Comparison of ENCODE assay signal across 8 cellular contexts in genomic region chr1:32066489-32066873, GRCh38. TPM values are rescaled to one million over a fixed set of nuclear protein-coding genes. Genes with fewer than 3 reads are reported as not detected.
A peak's percentile ranks its signal among the peaks of the same experiment; 100 is the strongest.
DNase-seq lines count a peak whose midpoint lies in the region; FAIRE-seq and TF ChIP-seq lines count a peak whose summit lies in the region.

No MANE protein-coding gene starts in this region.

- no peaks in the 10 kb centered on the region for H3K9me3 ChIP-seq in ascending aorta
- H3K9me3 ChIP-seq in keratinocyte (ENCODE audit: control insufficient read depth, low read depth, low read length) = no peaks in the 10 kb centered on the region
- H3K9me3 ChIP-seq in thyroid gland = no peaks in the 10 kb centered on the region

- H2AFZ ChIP-seq in keratinocyte (ENCODE audit: control insufficient read depth, low read length) = no peak overlapping the region

- peaks cover 7 to 40% of the 10 kb centered on the region in 2 donors for H3K4me1 ChIP-seq in ascending aorta
- H3K4me1 ChIP-seq in keratinocyte (ENCODE audit: control insufficient read depth, extremely low read depth, insufficient read depth, low read length) = peaks cover 32% of the 10 kb centered on the region
- H3K4me1 ChIP-seq in thyroid gland = peaks cover 19 to 47% of the 10 kb centered on the region in 2 donors

- dilution Hi-C loops in keratinocyte (cut with MboI; ENCODE audit: extremely low pct_ligation_motif_present, low sequenced_read_pairs) = no loop called here

- TF ChIP-seq POLR2A in NB4 (IDR thresholded peaks at IDR 0.05; ENCODE audit: extremely low read depth, insufficient read length) (no peak), thyroid gland (IDR thresholded peaks at IDR 0.05) (no peak)

- no peaks in the 10 kb centered on the region for H3K79me2 ChIP-seq in keratinocyte (ENCODE audit: control insufficient read depth, insufficient read depth, low read length)

- intact Hi-C loops in ascending aorta (cut with DNase I) = loop anchor here (10.0 kb wide), 2 partner anchors 402 to 482 kb away; no protein-coding TSS in a partner anchor
- intact Hi-C loops in thyroid gland (cut with DNase I) = loop anchor here (10.0 kb wide), 1 partner anchor 102 kb away; no protein-coding TSS in a partner anchor

- WGBS in thyroid gland, 2 donors = 5 to 12% methylated on average over 4 of the region's 4 CpGs

- peak; percentile 79 for FAIRE-seq in keratinocyte (lab: Jason Lieb, UNC)

- H3K4me3 ChIP-seq in NB4 (ENCODE audit: low read depth, low read length) = no peak overlapping the region
- H3K4me3 ChIP-seq in ascending aorta = no peak overlapping the region
- peak overlapping the region in 1 of 3 experiments; percentile 7 for H3K4me3 ChIP-seq in keratinocyte (ENCODE audit: control insufficient read depth in 2 of 3, extremely low read depth in 1 of 3, insufficient read depth in 2 of 3, low read depth in 1 of 3, low read length in 3 of 3)
- H3K4me3 ChIP-seq in thyroid gland (replicated peaks in 1 of 3) = no peak overlapping the region

- no peaks in the 10 kb centered on the region for H3K36me3 ChIP-seq in ascending aorta
- peaks cover 0 to 2% of the 10 kb centered on the region in 2 experiments for H3K36me3 ChIP-seq in keratinocyte (ENCODE audit: control insufficient read depth in 2 of 2, extremely low read depth in 1 of 2, insufficient read depth in 2 of 2, low read length in 2 of 2)
- peaks cover 0 to under 1% of the 10 kb centered on the region in 2 donors for H3K36me3 ChIP-seq in thyroid gland

- TF ChIP-seq CTCF in NB4 (IDR thresholded peaks at IDR 0.05; ENCODE audit: low read depth, low read length) (no peak), ascending aorta (IDR thresholded peaks at IDR 0.05) (no peak), keratinocyte (optimal IDR thresholded peaks at IDR 0.05 in 1 of 3, IDR thresholded peaks at IDR 0.05 in 1 of 3, conservative IDR thresholded peaks at IDR 0.05 in 1 of 3; ENCODE audit: extremely low read depth in 1 of 3, insufficient read depth in 2 of 3, low read length in 3 of 3) (no peak), thyroid gland (IDR thresholded peaks at IDR 0.05) (no peak)

- H3K9me1 ChIP-seq in keratinocyte (ENCODE audit: control insufficient read depth, extremely low read depth, insufficient read depth, low read length) = no peaks in the 10 kb centered on the region

- peak overlapping the region; percentile 66 to 70 for H3K27ac ChIP-seq in ascending aorta
- no peak overlapping the region for H3K27ac ChIP-seq in keratinocyte (ENCODE audit: control insufficient read depth, insufficient read depth, low read length)
- peak overlapping the region; percentile 1 to 48 (median 20) for H3K27ac ChIP-seq in thyroid gland

- H3K4me2 ChIP-seq in keratinocyte (ENCODE audit: control insufficient read depth, extremely low read depth, insufficient read depth, low read depth, low read length) = peak overlapping the region; percentile 49

- H3K27me3 ChIP-seq in ascending aorta (no peaks in the 10 kb centered on the region), keratinocyte (ENCODE audit: control insufficient read depth, extremely low read depth, insufficient read depth, low read length) (no peaks in the 10 kb centered on the region), thyroid gland (no peaks in the 10 kb centered on the region)

- peak; percentile 62 for DNase-seq in ELR (ENCODE audit: low read depth)
- peak; percentile 96 for DNase-seq in NB4 (ENCODE audit: low read depth)
- peak; percentile 59 to 96 for DNase-seq in ascending aorta (ENCODE audit: low spot score in 2 of 2)
- peak; percentile 35 for DNase-seq in keratinocyte (ENCODE audit: low read depth, low spot score)
- peak; percentile 83 to 87 for DNase-seq in thyroid gland
- DNase-seq in DMS114 treated with DMSO at 0.1 percent for 48 hours (lab: John Stamatoyannopoulos, UW; ENCODE audit: unreplicated experiment) = no peak
- no peak for DNase-seq in effector CD8-positive, alpha-beta T cell (lab: John Stamatoyannopoulos, UW)
- DNase-seq in NCI-H187 (lab: John Stamatoyannopoulos, UW) = no peak

- no peak overlapping the region for H3K9ac ChIP-seq in keratinocyte (ENCODE audit: control insufficient read depth, extremely low read depth, insufficient read depth, low read length)

- H4K20me1 ChIP-seq in keratinocyte (ENCODE audit: control insufficient read depth, extremely low read depth, insufficient read depth, low read length) = peaks cover 3% of the 10 kb centered on the region

RNA-seq across cellular contexts. Expression of gene TMEM39B, which starts 6.3 kb away (rescaled TPM):
- total RNA-seq in ascending aorta (2.6 TPM), thyroid gland (10 to 100 TPM in 2 of 4 donors, 1 to 10 TPM in 2; 7.6 to 12.8 (median 9.6) TPM)
- polyA plus RNA-seq in keratinocyte = 6.8 to 11.7 TPM (median 7.3 TPM) in 3 replicates
- 1.3 TPM for polyA plus RNA-seq in keratinocyte (2011; ENCODE audit: low read depth)
- polyA plus RNA-seq in keratinocyte (2011; cell fraction: cytosol; rRNA removed) = 5.7 and 8.4 TPM in 2 replicates
- polyA plus RNA-seq in keratinocyte (2011; cell fraction: nucleus; rRNA removed) = 12.8 and 13.9 TPM in 2 replicates
- polyA plus RNA-seq in keratinocyte (2012; ENCODE audit: low replicate concordance) = 6.4 and 12.3 TPM in 2 replicates
- polyA minus RNA-seq in keratinocyte = 16.3 to 29.7 TPM (median 16.6 TPM) in 3 replicates
- 11.7 TPM for polyA minus RNA-seq in keratinocyte (2011; cell fraction: cytosol; rRNA and poly(A)+ RNA removed)
- polyA minus RNA-seq in keratinocyte (2011; cell fraction: nucleus; rRNA and poly(A)+ RNA removed) = 6.9 and 9.2 TPM in 2 replicates

RNA-seq across cellular contexts. Expression of gene KPNA6, which starts 41.4 kb away (rescaled TPM):
- total RNA-seq in ascending aorta = 26.1 TPM
- polyA plus RNA-seq in keratinocyte = 34.6 to 43.1 TPM (median 42.6 TPM) in 3 replicates
- polyA plus RNA-seq in keratinocyte (2011; ENCODE audit: low read depth) = 18.0 TPM
- polyA plus RNA-seq in keratinocyte (2011; cell fraction: cytosol; rRNA removed) = 26.1 and 43.6 TPM in 2 replicates
- polyA plus RNA-seq in keratinocyte (2011; cell fraction: nucleus; rRNA removed) = 49.7 and 51.4 TPM in 2 replicates
- 26.6 and 33.3 TPM in 2 replicates for polyA plus RNA-seq in keratinocyte (2012; ENCODE audit: low replicate concordance)
- 59.1 to 66.5 TPM (median 64.1 TPM) in 3 replicates for polyA minus RNA-seq in keratinocyte
- 35.1 TPM for polyA minus RNA-seq in keratinocyte (2011; cell fraction: cytosol; rRNA and poly(A)+ RNA removed)
- 38.6 and 67.3 TPM in 2 replicates for polyA minus RNA-seq in keratinocyte (2011; cell fraction: nucleus; rRNA and poly(A)+ RNA removed)
- 10 to 100 TPM; 44.6 to 62.8 (median 53.4) TPM for total RNA-seq in thyroid gland

RNA-seq across cellular contexts. Expression of gene KHDRBS1, which starts 52.8 kb away (rescaled TPM):
- total RNA-seq in ascending aorta = 120 TPM
- polyA plus RNA-seq in keratinocyte = 23.1 to 74.9 TPM (median 54.7 TPM) in 3 replicates
- polyA plus RNA-seq in keratinocyte (2011; ENCODE audit: low read depth) = 43.5 TPM
- polyA plus RNA-seq in keratinocyte (2011; cell fraction: cytosol; rRNA removed) = 45.3 and 51.3 TPM in 2 replicates
- 46.3 and 49.5 TPM in 2 replicates for polyA plus RNA-seq in keratinocyte (2011; cell fraction: nucleus; rRNA removed)
- 63.3 and 111 TPM in 2 replicates for polyA plus RNA-seq in keratinocyte (2012; ENCODE audit: low replicate concordance)
- 20.2 to 89.6 TPM (median 38.8 TPM) in 3 replicates for polyA minus RNA-seq in keratinocyte
- polyA minus RNA-seq in keratinocyte (2011; cell fraction: cytosol; rRNA and poly(A)+ RNA removed) = 33.8 TPM
- polyA minus RNA-seq in keratinocyte (2011; cell fraction: nucleus; rRNA and poly(A)+ RNA removed) = 18.8 and 30.8 TPM in 2 replicates
- total RNA-seq in thyroid gland = 100 to 1,000 TPM in 1 of 4 donors, 10 to 100 TPM in 3; 71.9 to 107 (median 82.5) TPM

Comparison
In these comparisons a context has a peak if more than half of its experiments do, and no peak if none do; other contexts are left out.
1. DNase-seq: peak in ELR (single experiment), NB4 (single experiment), ascending aorta (2 of 2), keratinocyte (single experiment) and thyroid gland (2 of 2); none in DMS114 treated with DMSO at 0.1 percent for 48 hours (single experiment), effector CD8-positive, alpha-beta T cell (single experiment) and NCI-H187 (0 of 2).